In genomic region chr10:132929953-132930640, GRCh38 we compare ENCODE assay signal across 14 cellular contexts. TPM values are rescaled to one million over a fixed set of nuclear protein-coding genes. Genes with fewer than 3 reads are reported as not detected.
DNase-seq lines count a peak whose midpoint lies in the region; ATAC-seq and TF ChIP-seq lines count a peak whose summit lies in the region.
"Had no signal": no experiment of that assay in that cellular context is flagged by ENCODE, and none has a peak within 500 bp of the region (broad histone marks: within the 10 kb centered on the region; RNA-seq: fewer than 3 reads in every experiment).

No MANE protein-coding gene starts in this region.

- H3K27me3 Mint-ChIP-seq in activated naive CD8-positive, alpha-beta T cell treated with anti-CD3 and anti-CD28 coated beads for 36 hours: no peaks in the 10 kb centered on the region
- peaks cover 0 to 9% of the 10 kb centered on the region in 2 donors for H3K27me3 Mint-ChIP-seq in stimulated activated naive B cell treated with anti-CD40 and anti-IgM and Interleukin-4, amounts not matched to agents 10 μg/mL and 1 μg/mL and 100 μg/mL, for 72 hours
- no peaks in the 10 kb centered on the region for H3K27me3 Mint-ChIP-seq in chondrocyte (ENCODE audit: low read depth)
- H3K27me3 Mint-ChIP-seq: naive thymus-derived CD8-positive, alpha-beta T cell had no signal

- ATAC-seq in Right ventricle myocardium superior (ENCODE audit: poor library complexity) (peak; percentile 27), HG02678 (IDR thresholded peaks at IDR 0.05; ENCODE audit: unreplicated experiment) (peak; percentile 43)
- peak; percentile 71 to 74 for ATAC-seq in stimulated activated naive B cell treated with anti-CD40 and anti-IgM and Interleukin-4, amounts not matched to agents 10 μg/mL and 1 μg/mL and 100 μg/mL, for 72 hours (replicated peaks)
- ATAC-seq: naive thymus-derived CD8-positive, alpha-beta T cell had no signal

- no peak overlapping the region for H3K4me3 Mint-ChIP-seq in activated naive CD8-positive, alpha-beta T cell treated with anti-CD3 and anti-CD28 coated beads for 36 hours
- peak overlapping the region; percentile 35 to 55 for H3K4me3 Mint-ChIP-seq in stimulated activated naive B cell treated with anti-CD40 and anti-IgM and Interleukin-4, amounts not matched to agents 10 μg/mL and 1 μg/mL and 100 μg/mL, for 72 hours
- H3K4me3 Mint-ChIP-seq in chondrocyte (ENCODE audit: unreplicated experiment): no peak overlapping the region
- H3K4me3 Mint-ChIP-seq: naive thymus-derived CD8-positive, alpha-beta T cell had no signal

- intact Hi-C loops in Right ventricle myocardium superior (cut with DNase I) (no loop called here), cardiac septum (cut with DNase I) (no loop called here)

- no peak for TF ChIP-seq CTCF in chondrocyte (IDR thresholded peaks at IDR 0.05)

- H3K4me1 Mint-ChIP-seq in activated naive CD8-positive, alpha-beta T cell treated with anti-CD3 and anti-CD28 coated beads for 36 hours: peaks cover 24% of the 10 kb centered on the region
- peaks cover 21 to 28% of the 10 kb centered on the region in 2 donors for H3K4me1 Mint-ChIP-seq in stimulated activated naive B cell treated with anti-CD40 and anti-IgM and Interleukin-4, amounts not matched to agents 10 μg/mL and 1 μg/mL and 100 μg/mL, for 72 hours
- no peaks in the 10 kb centered on the region for H3K4me1 Mint-ChIP-seq in chondrocyte (ENCODE audit: low read depth)

- H3K27ac Mint-ChIP-seq in activated naive CD8-positive, alpha-beta T cell treated with anti-CD3 and anti-CD28 coated beads for 36 hours: peak overlapping the region; percentile 87
- peak overlapping the region; percentile 95 for H3K27ac Mint-ChIP-seq in stimulated activated naive B cell treated with anti-CD40 and anti-IgM and Interleukin-4, amounts not matched to agents 10 μg/mL and 1 μg/mL and 100 μg/mL, for 72 hours
- no peak overlapping the region for H3K27ac Mint-ChIP-seq in chondrocyte (ENCODE audit: unreplicated experiment)
- H3K27ac Mint-ChIP-seq: naive thymus-derived CD8-positive, alpha-beta T cell had no signal

- peaks cover 7% of the 10 kb centered on the region for H3K36me3 Mint-ChIP-seq in activated naive CD8-positive, alpha-beta T cell treated with anti-CD3 and anti-CD28 coated beads for 36 hours
- H3K36me3 Mint-ChIP-seq in stimulated activated naive B cell treated with anti-CD40 and anti-IgM and Interleukin-4, amounts not matched to agents 10 μg/mL and 1 μg/mL and 100 μg/mL, for 72 hours: peaks cover 0 to 13% of the 10 kb centered on the region in 2 donors
- H3K36me3 Mint-ChIP-seq in chondrocyte (ENCODE audit: low read depth): no peaks in the 10 kb centered on the region
- H3K36me3 Mint-ChIP-seq: naive thymus-derived CD8-positive, alpha-beta T cell had no signal

- DNase-seq in Right ventricle myocardium superior (no peak), cardiac septum (ENCODE audit: low spot score) (no peak), cerebellar cortex (ENCODE audit: low spot score) (no peak), chondrocyte (ENCODE audit: low spot score) (no peak), NCI-H82 (lab: John Stamatoyannopoulos, UW) (no peak)
- DNase-seq in activated naive CD8-positive, alpha-beta T cell treated with anti-CD3 and anti-CD28 coated beads for 36 hours: no peak
- DNase-seq in stimulated activated naive B cell treated with anti-CD40 and anti-IgM and Interleukin-4, amounts not matched to agents 10 μg/mL and 1 μg/mL and 100 μg/mL, for 72 hours: peak; percentile 41
- DNase-seq: GF-D8; GOT3; MG63; naive thymus-derived CD8-positive, alpha-beta T cell; NCI-H748 treated with DMSO at 0.1 percent for 48 hours; T-helper 2 cell had no signal

- peaks cover 2% of the 10 kb centered on the region for H3K9me3 Mint-ChIP-seq in activated naive CD8-positive, alpha-beta T cell treated with anti-CD3 and anti-CD28 coated beads for 36 hours
- H3K9me3 Mint-ChIP-seq in stimulated activated naive B cell treated with anti-CD40 and anti-IgM and Interleukin-4, amounts not matched to agents 10 μg/mL and 1 μg/mL and 100 μg/mL, for 72 hours: peaks cover 11 to 16% of the 10 kb centered on the region in 2 donors
- H3K9me3 Mint-ChIP-seq in chondrocyte (ENCODE audit: low read depth): no peaks in the 10 kb centered on the region
- H3K9me3 Mint-ChIP-seq: naive thymus-derived CD8-positive, alpha-beta T cell had no signal

RNA-seq across cellular contexts. Expression of gene CFAP46, which starts 12.3 kb away (rescaled TPM):
- 1.9 TPM for total RNA-seq in Right ventricle myocardium superior
- total RNA-seq in cardiac septum: 0.94 TPM
- total RNA-seq in activated naive CD8-positive, alpha-beta T cell treated with anti-CD3 and anti-CD28 coated beads for 36 hours: 1 to 10 TPM; 1.1 to 1.5 TPM
- 0.49 to 0.92 TPM (median 0.89 TPM) in 3 replicates for total RNA-seq in chondrocyte
- total RNA-seq: naive thymus-derived CD8-positive, alpha-beta T cell had no signal

Comparison
In these comparisons a context has a peak if more than half of its experiments do, and no peak if none do; other contexts are left out.
1. H3K4me3 Mint-ChIP-seq: peak in stimulated activated naive B cell treated with anti-CD40 and anti-IgM and Interleukin-4, amounts not matched to agents 10 μg/mL and 1 μg/mL and 100 μg/mL, for 72 hours (2 of 2); none in activated naive CD8-positive, alpha-beta T cell treated with anti-CD3 and anti-CD28 coated beads for 36 hours (single experiment) and chondrocyte (single experiment).
2. Peak in every context shown above with its lines, with median percentiles within 50 percentile points of each other: ATAC-seq.